In the genomic region with DNA sequence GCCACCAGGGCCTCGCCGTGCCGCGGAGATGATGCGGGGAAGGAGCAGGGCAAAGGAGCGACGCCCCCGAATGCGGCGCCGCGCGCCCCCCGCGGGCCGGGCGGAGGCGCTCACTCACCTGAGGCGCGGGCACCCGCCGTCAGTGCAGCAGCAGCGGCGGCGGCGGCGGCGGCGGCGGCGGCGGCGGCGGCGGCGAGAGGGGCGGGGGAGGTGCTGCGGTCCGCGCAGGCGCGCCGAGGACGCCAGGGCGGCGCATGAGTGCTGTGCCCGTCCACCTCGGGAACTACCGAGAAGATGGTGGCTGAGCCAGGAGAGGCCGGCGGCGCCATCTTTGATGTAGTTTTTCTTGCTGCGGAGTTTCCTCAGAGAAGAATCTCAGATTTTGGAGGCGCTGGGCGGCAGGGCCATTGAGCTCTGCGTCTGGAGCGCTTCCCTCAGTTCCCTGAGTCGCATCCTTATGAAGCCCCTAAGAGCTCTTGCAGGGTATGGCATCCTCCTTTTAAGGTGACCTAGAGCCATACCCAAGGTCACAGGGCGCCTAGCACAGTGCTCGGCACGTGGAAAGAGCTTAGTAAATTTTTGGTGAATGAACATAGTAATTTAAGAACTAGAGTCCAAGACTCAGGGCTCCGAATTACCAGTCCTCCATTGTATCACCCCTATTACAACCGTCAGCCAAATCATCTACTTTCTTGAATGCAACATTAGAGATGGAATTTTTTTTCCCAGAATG, we compare ENCODE assay signal across 8 cellular contexts. TPM values are rescaled to one million over a fixed set of nuclear protein-coding genes. Genes with fewer than 3 reads are reported as not detected.
DNase-seq lines count a peak whose midpoint lies in the region; ATAC-seq, FAIRE-seq and TF ChIP-seq lines count a peak whose summit lies in the region.

A gene (minus strand): TSS at position 164 of the 733 bp plus-strand sequence. CDS start 24,355 bp downstream, outside the sequence.

- peak within 1 kb of the TSS; percentile 83 to 97 (median 88) for H3K27ac Mint-ChIP-seq in naive thymus-derived CD4-positive, alpha-beta T cell
- peak within 1 kb of the TSS; percentile 94 for H3K27ac Mint-ChIP-seq in stimulated activated naive B cell treated with anti-CD40 and anti-IgM and Interleukin-4, amounts not matched to agents 10 μg/mL and 1 μg/mL and 100 μg/mL, for 72 hours

- H3K27ac ChIP-seq in DND-41 (ENCODE audit: low read length), result peak within 1 kb of the TSS; percentile 86
- H3K27ac ChIP-seq in Karpas-422 (ENCODE audit: low read length), result peak within 1 kb of the TSS; percentile 58
- peak within 1 kb of the TSS; percentile 70 for H3K27ac ChIP-seq in naive thymus-derived CD4-positive, alpha-beta T cell (ENCODE audit: low read depth, low read length)

- POLR2A ChIA-PET in naive thymus-derived CD4-positive, alpha-beta T cell (lab: Charles Lee), result interaction anchor here (0.7 to 1.5 kb wide), 12 partner anchors 9 to 283 kb away, joined by 3 to 5 read pairs (median 3); a partner anchor contains a TSS

- H4K20me1 ChIP-seq in DND-41 (ENCODE audit: insufficient read depth, low read length) (no peaks in the 10 kb centered on the region), Karpas-422 (ENCODE audit: insufficient read depth, low read depth, low read length) (no peaks in the 10 kb centered on the region)

- H3K9ac ChIP-seq in DND-41 (ENCODE audit: low read depth, low read length) (peak within 1 kb of the TSS; percentile 68), Karpas-422 (ENCODE audit: low read length) (peak within 1 kb of the TSS; percentile 89)

- H3K79me2 ChIP-seq in DND-41 (ENCODE audit: insufficient read depth, low read length) (peaks cover 20% of the 10 kb centered on the region), Karpas-422 (ENCODE audit: low read length) (peaks cover 36% of the 10 kb centered on the region)

- DNase-seq in DND-41, result peak; percentile 97
- peak; percentile 98 for DNase-seq in Karpas-422
- DNase-seq in RCC 7860 (ENCODE audit: low spot score), result peak; percentile 85
- peak; percentile 88 for DNase-seq in activated T-helper 1 cell treated with Interleukin-2 at 50 U/mL for 16 hours (ENCODE audit: low read depth)
- peak; percentile 90 for DNase-seq in fibroblast of gingiva (ENCODE audit: low read depth)
- DNase-seq in naive thymus-derived CD4-positive, alpha-beta T cell, result peak; percentile 81 to 93 (median 91)
- peak; percentile 89 for DNase-seq in stimulated activated naive B cell treated with anti-CD40 and anti-IgM and Interleukin-4, amounts not matched to agents 10 μg/mL and 1 μg/mL and 100 μg/mL, for 72 hours

- no peak for FAIRE-seq in RCC 7860 (lab: Jason Lieb, UNC)

- H3K4me3 Mint-ChIP-seq in naive thymus-derived CD4-positive, alpha-beta T cell, result peak within 1 kb of the TSS; percentile 85 to 94 (median 90)
- peak within 1 kb of the TSS; percentile 92 to 94 for H3K4me3 Mint-ChIP-seq in stimulated activated naive B cell treated with anti-CD40 and anti-IgM and Interleukin-4, amounts not matched to agents 10 μg/mL and 1 μg/mL and 100 μg/mL, for 72 hours

- peaks cover 28% of the 10 kb centered on the region for H3K4me1 ChIP-seq in DND-41 (ENCODE audit: insufficient read depth, low read length)
- H3K4me1 ChIP-seq in Karpas-422 (ENCODE audit: low read length), result peaks cover 38% of the 10 kb centered on the region
- peaks cover 5 to 7% of the 10 kb centered on the region in 2 donors for H3K4me1 ChIP-seq in naive thymus-derived CD4-positive, alpha-beta T cell (ENCODE audit: control insufficient read depth in 2 of 2, insufficient read depth in 2 of 2, low read length in 2 of 2)

- intact Hi-C loops in naive thymus-derived CD4-positive, alpha-beta T cell (cut with micrococcal nuclease), result loop anchor here (1.0 to 5.0 kb wide), 11 partner anchors 13 to 792 kb away; a partner anchor contains a TSS

- H3K9me3 ChIP-seq in DND-41 (ENCODE audit: insufficient read depth, low read length, severe bottlenecking), result no peaks in the 10 kb centered on the region
- H3K9me3 ChIP-seq in Karpas-422 (ENCODE audit: low read length), result no peaks in the 10 kb centered on the region
- no peaks in the 10 kb centered on the region for H3K9me3 ChIP-seq in naive thymus-derived CD4-positive, alpha-beta T cell (ENCODE audit: control insufficient read depth in 2 of 3, low read length in 3 of 3)

- peaks cover 0 to 10% (median 0%) of the 10 kb centered on the region in 5 donors for H3K36me3 Mint-ChIP-seq in naive thymus-derived CD4-positive, alpha-beta T cell
- peaks cover 4 to 6% of the 10 kb centered on the region in 2 donors for H3K36me3 Mint-ChIP-seq in stimulated activated naive B cell treated with anti-CD40 and anti-IgM and Interleukin-4, amounts not matched to agents 10 μg/mL and 1 μg/mL and 100 μg/mL, for 72 hours

- ATAC-seq in DND-41 (ENCODE audit: insufficient read depth, low read depth), result peak; percentile 97
- ATAC-seq in GM21786 (IDR thresholded peaks at IDR 0.05; ENCODE audit: unreplicated experiment), result peak; percentile 90
- peak; percentile 100 for ATAC-seq in naive thymus-derived CD4-positive, alpha-beta T cell
- ATAC-seq in stimulated activated naive B cell treated with anti-CD40 and anti-IgM and Interleukin-4, amounts not matched to agents 10 μg/mL and 1 μg/mL and 100 μg/mL, for 72 hours (replicated peaks), result peak; percentile 98 to 99

- H3K9me2 ChIP-seq in Karpas-422 (replicated peaks; ENCODE audit: insufficient read depth, low read length), result no peaks in the 10 kb centered on the region

- H3K4me3 ChIP-seq in DND-41 (ENCODE audit: low read depth in 1 of 2, low read length in 2 of 2) (peak within 1 kb of the TSS; percentile 40 to 77), Karpas-422 (ENCODE audit: low read length) (peak within 1 kb of the TSS; percentile 91)
- peak within 1 kb of the TSS; percentile 93 for H3K4me3 ChIP-seq in naive thymus-derived CD4-positive, alpha-beta T cell (ENCODE audit: low read length)

- CTCF ChIA-PET in naive thymus-derived CD4-positive, alpha-beta T cell (lab: Charles Lee), result interaction anchor here (0.5 to 2.9 kb wide), 6 partner anchors 9 to 445 kb away, joined by 3 to 17 read pairs (median 3); no protein-coding TSS in a partner anchor

- H3K4me2 ChIP-seq in DND-41 (ENCODE audit: insufficient read depth, low read length) (peak within 1 kb of the TSS; percentile 91), Karpas-422 (ENCODE audit: low read depth, low read length, poor library complexity, severe bottlenecking) (peak within 1 kb of the TSS; percentile 99)

- H3K36me3 ChIP-seq in DND-41 (ENCODE audit: insufficient read depth, low read length), result peaks cover 3% of the 10 kb centered on the region; the same call in 1 of the 2 replicates
- H3K36me3 ChIP-seq in Karpas-422 (ENCODE audit: insufficient read depth, low read length), result 0 out of 2 replicates have a peak, but pooled peaks cover 3% of the 10 kb centered on the region
- H3K36me3 ChIP-seq in naive thymus-derived CD4-positive, alpha-beta T cell (ENCODE audit: control insufficient read depth in 2 of 3, insufficient read depth in 3 of 3, low read length in 3 of 3), result peaks cover 0 to 4% (median 0%) of the 10 kb centered on the region in 3 experiments

- peaks cover 20 to 41% (median 29%) of the 10 kb centered on the region in 7 donors for H3K4me1 Mint-ChIP-seq in naive thymus-derived CD4-positive, alpha-beta T cell
- peaks cover 10 to 24% of the 10 kb centered on the region in 2 donors for H3K4me1 Mint-ChIP-seq in stimulated activated naive B cell treated with anti-CD40 and anti-IgM and Interleukin-4, amounts not matched to agents 10 μg/mL and 1 μg/mL and 100 μg/mL, for 72 hours

- peaks cover 0 to 3% (median 0%) of the 10 kb centered on the region in 11 donors for H3K9me3 Mint-ChIP-seq in naive thymus-derived CD4-positive, alpha-beta T cell
- no peaks in the 10 kb centered on the region for H3K9me3 Mint-ChIP-seq in stimulated activated naive B cell treated with anti-CD40 and anti-IgM and Interleukin-4, amounts not matched to agents 10 μg/mL and 1 μg/mL and 100 μg/mL, for 72 hours

- TF ChIP-seq CTCF in DND-41 (IDR thresholded peaks at IDR 0.05; ENCODE audit: borderline replicate concordance, extremely low read depth, low read length, poor library complexity, severe bottlenecking), result peak; percentile 31

- H2AFZ ChIP-seq in DND-41 (ENCODE audit: low read depth, low read length), result peak within 1 kb of the TSS; percentile 98
- peak within 1 kb of the TSS; percentile 96 for H2AFZ ChIP-seq in Karpas-422 (ENCODE audit: low read length)

- no peaks in the 10 kb centered on the region for H3K27me3 ChIP-seq in DND-41 (ENCODE audit: insufficient read depth, low read length, poor library complexity)
- no peaks in the 10 kb centered on the region for H3K27me3 ChIP-seq in Karpas-422 (ENCODE audit: low read length)
- no peaks in the 10 kb centered on the region for H3K27me3 ChIP-seq in naive thymus-derived CD4-positive, alpha-beta T cell (ENCODE audit: control insufficient read depth in 2 of 2, insufficient read depth in 2 of 2, low read length in 2 of 2)

- H3K27me3 Mint-ChIP-seq in naive thymus-derived CD4-positive, alpha-beta T cell, result no peaks in the 10 kb centered on the region
- no peaks in the 10 kb centered on the region for H3K27me3 Mint-ChIP-seq in stimulated activated naive B cell treated with anti-CD40 and anti-IgM and Interleukin-4, amounts not matched to agents 10 μg/mL and 1 μg/mL and 100 μg/mL, for 72 hours

RNA-seq across cellular contexts. Expression of the gene that starts here (rescaled TPM):
- 23.7 and 33.6 TPM in 2 replicates for total RNA-seq in Karpas-422 (2014; rRNA removed; shearing (Covaris generic); ENCODE audit: low replicate concordance)
- total RNA-seq in naive thymus-derived CD4-positive, alpha-beta T cell, result 10 to 100 TPM; 20.8 to 30.6 (median 28.9) TPM
- 10 to 100 TPM; 44.1 to 49.4 TPM for polyA plus RNA-seq in naive thymus-derived CD4-positive, alpha-beta T cell

Comparison
In these comparisons a context has a peak if more than half of its experiments do, and no peak if none do; other contexts are left out.
1. Peak in every context shown above with its lines: DNase-seq, ATAC-seq, H3K4me3 ChIP-seq and H3K27ac ChIP-seq.